ENCODE assay signal across 1 cellular context in the genomic region with DNA sequence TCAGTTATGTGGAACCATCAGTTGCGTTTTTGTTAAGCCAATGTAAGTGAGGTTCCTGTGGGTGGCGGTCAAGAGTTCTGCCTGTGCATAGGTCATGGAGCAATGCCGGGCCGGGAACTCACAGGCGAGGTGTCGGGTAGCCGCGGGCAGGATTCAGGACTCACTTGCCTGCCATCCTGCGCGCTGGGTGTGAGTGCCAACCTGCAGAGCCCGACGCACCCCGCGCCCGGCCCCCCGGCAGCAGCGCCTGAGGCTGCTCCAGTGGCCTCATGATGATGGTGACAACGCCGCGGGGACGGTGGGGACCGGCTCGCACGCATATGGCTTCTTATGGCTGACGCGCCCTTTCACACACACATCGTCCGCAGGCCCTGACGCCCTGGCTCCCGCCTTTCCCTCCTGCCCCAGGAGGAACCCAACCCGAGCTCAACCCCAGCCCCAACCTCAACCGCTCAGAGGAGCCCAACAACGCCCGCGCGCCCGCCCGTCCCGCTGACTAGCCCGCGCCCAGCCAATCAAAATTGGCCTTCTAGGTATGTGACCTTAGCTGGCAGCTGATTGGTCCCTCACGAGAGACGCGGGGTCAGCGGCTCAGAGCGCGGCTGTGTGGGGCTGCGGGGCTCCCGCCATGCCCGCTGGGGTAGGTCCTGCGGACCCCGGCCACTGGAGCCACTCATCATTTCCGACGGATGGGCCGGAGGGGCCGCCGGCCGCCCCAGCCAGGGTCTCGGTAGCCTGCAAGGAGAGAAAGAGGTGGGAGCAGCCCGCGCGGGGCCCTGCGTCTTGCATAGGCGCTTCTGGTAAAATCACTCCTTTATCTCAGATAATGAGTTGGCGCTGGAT.
TF ChIP-seq lines count a peak whose summit lies in the region.

A gene with protein sequence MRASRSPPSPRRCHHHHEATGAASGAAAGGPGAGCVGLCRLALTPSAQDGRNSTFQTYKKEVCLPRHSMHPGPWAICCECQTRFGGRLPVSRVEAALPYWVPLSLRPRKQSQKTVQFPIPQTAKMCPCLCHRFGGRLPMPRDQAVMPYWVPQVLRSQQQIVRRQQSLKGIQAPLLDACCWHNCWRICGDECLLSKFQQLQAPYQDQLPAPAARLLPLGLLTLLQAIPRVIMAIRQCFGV (minus strand): TSS at position 470 of the 843 bp plus-strand sequence. CDS start 150 bp downstream, at position 320.

TF ChIP-seq in HepG2, 621 proteins besides CTCF, POLR2A, EP300 and RAD21 (continued from another document and continues in another):
- TF ChIP-seq, protein P1, sequence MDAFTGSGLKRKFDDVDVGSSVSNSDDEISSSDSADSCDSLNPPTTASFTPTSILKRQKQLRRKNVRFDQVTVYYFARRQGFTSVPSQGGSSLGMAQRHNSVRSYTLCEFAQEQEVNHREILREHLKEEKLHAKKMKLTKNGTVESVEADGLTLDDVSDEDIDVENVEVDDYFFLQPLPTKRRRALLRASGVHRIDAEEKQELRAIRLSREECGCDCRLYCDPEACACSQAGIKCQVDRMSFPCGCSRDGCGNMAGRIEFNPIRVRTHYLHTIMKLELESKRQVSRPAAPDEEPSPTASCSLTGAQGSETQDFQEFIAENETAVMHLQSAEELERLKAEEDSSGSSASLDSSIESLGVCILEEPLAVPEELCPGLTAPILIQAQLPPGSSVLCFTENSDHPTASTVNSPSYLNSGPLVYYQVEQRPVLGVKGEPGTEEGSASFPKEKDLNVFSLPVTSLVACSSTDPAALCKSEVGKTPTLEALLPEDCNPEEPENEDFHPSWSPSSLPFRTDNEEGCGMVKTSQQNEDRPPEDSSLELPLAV (CRISPR knock-in tag; conservative IDR thresholded peaks at IDR 0.05; ENCODE audit: low read depth), result no peak
- peak; percentile 88 for TF ChIP-seq MXD4 (CRISPR knock-in tag; IDR thresholded peaks at IDR 0.05)
- peak; percentile 84; the same call in 1 of the 2 replicates for TF ChIP-seq ZFP41 (CRISPR knock-in tag; IDR thresholded peaks at IDR 0.05; ENCODE audit: borderline replicate concordance)
- TF ChIP-seq MTF1 (CRISPR knock-in tag; IDR thresholded peaks at IDR 0.05), result no peak
- TF ChIP-seq, protein P2, sequence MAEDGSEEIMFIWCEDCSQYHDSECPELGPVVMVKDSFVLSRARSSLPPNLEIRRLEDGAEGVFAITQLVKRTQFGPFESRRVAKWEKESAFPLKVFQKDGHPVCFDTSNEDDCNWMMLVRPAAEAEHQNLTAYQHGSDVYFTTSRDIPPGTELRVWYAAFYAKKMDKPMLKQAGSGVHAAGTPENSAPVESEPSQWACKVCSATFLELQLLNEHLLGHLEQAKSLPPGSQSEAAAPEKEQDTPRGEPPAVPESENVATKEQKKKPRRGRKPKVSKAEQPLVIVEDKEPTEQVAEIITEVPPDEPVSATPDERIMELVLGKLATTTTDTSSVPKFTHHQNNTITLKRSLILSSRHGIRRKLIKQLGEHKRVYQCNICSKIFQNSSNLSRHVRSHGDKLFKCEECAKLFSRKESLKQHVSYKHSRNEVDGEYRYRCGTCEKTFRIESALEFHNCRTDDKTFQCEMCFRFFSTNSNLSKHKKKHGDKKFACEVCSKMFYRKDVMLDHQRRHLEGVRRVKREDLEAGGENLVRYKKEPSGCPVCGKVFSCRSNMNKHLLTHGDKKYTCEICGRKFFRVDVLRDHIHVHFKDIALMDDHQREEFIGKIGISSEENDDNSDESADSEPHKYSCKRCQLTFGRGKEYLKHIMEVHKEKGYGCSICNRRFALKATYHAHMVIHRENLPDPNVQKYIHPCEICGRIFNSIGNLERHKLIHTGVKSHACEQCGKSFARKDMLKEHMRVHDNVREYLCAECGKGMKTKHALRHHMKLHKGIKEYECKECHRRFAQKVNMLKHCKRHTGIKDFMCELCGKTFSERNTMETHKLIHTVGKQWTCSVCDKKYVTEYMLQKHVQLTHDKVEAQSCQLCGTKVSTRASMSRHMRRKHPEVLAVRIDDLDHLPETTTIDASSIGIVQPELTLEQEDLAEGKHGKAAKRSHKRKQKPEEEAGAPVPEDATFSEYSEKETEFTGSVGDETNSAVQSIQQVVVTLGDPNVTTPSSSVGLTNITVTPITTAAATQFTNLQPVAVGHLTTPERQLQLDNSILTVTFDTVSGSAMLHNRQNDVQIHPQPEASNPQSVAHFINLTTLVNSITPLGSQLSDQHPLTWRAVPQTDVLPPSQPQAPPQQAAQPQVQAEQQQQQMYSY (CRISPR knock-in tag; IDR thresholded peaks at IDR 0.05), result peak; percentile 28; the same call in 1 of the 2 replicates
- peak; percentile 87 for TF ChIP-seq ZNF598 (CRISPR knock-in tag; IDR thresholded peaks at IDR 0.05; ENCODE audit: borderline replicate concordance)
- TF ChIP-seq YEATS4 (CRISPR knock-in tag; IDR thresholded peaks at IDR 0.05; ENCODE audit: borderline replicate concordance), result peak; percentile 95
- peak; percentile 6; the same call in 1 of the 2 replicates for TF ChIP-seq ERF (CRISPR knock-in tag; IDR thresholded peaks at IDR 0.05)
- TF ChIP-seq KLF9 (CRISPR knock-in tag; IDR thresholded peaks at IDR 0.05; ENCODE audit: low read depth), result 0 out of 2 replicates have a peak, but pooled peaks have one; percentile 21
- TF ChIP-seq, protein P3, sequence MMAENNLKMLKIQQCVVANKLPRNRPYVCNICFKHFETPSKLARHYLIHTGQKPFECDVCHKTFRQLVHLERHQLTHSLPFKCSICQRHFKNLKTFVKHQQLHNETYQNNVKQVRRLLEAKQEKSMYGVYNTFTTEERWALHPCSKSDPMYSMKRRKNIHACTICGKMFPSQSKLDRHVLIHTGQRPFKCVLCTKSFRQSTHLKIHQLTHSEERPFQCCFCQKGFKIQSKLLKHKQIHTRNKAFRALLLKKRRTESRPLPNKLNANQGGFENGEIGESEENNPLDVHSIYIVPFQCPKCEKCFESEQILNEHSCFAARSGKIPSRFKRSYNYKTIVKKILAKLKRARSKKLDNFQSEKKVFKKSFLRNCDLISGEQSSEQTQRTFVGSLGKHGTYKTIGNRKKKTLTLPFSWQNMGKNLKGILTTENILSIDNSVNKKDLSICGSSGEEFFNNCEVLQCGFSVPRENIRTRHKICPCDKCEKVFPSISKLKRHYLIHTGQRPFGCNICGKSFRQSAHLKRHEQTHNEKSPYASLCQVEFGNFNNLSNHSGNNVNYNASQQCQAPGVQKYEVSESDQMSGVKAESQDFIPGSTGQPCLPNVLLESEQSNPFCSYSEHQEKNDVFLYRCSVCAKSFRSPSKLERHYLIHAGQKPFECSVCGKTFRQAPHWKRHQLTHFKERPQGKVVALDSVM (CRISPR knock-in tag; IDR thresholded peaks at IDR 0.05), result no peak; the same call in 1 of the 2 replicates
- peak; percentile 10; the same call in 1 of the 2 replicates for TF ChIP-seq HNF4G (IDR thresholded peaks at IDR 0.05; ENCODE audit: borderline replicate concordance, low read depth, low read length)
- TF ChIP-seq HNF4G (CRISPR knock-in tag; IDR thresholded peaks at IDR 0.05; ENCODE audit: borderline replicate concordance, low read depth), result no peak
- peak; percentile 90 for TF ChIP-seq AKAP8 (CRISPR knock-in tag; IDR thresholded peaks at IDR 0.05)
- TF ChIP-seq ZSCAN31 (CRISPR knock-in tag; IDR thresholded peaks at IDR 0.05; ENCODE audit: low read depth), result peak; percentile 83
- peak; percentile 69; the same call in 1 of the 2 replicates for TF ChIP-seq MTA1 (CRISPR knock-in tag; IDR thresholded peaks at IDR 0.05; ENCODE audit: borderline replicate concordance)
- TF ChIP-seq ELF4 (CRISPR knock-in tag; IDR thresholded peaks at IDR 0.05; ENCODE audit: borderline replicate concordance), result no peak
- peak; percentile 26 for TF ChIP-seq RARA (CRISPR knock-in tag; IDR thresholded peaks at IDR 0.05)
- TF ChIP-seq ZMYM4 (CRISPR knock-in tag; IDR thresholded peaks at IDR 0.05), result peak; percentile 20; the same call in 1 of the 2 replicates
- TF ChIP-seq ZNF260 (CRISPR knock-in tag; IDR thresholded peaks at IDR 0.05; ENCODE audit: borderline replicate concordance, low read depth), result no peak
- TF ChIP-seq, protein P4, sequence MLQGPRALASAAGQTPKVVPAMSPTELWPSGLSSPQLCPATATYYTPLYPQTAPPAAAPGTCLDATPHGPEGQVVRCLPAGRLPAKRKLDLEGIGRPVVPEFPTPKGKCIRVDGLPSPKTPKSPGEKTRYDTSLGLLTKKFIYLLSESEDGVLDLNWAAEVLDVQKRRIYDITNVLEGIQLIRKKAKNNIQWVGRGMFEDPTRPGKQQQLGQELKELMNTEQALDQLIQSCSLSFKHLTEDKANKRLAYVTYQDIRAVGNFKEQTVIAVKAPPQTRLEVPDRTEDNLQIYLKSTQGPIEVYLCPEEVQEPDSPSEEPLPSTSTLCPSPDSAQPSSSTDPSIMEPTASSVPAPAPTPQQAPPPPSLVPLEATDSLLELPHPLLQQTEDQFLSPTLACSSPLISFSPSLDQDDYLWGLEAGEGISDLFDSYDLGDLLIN (CRISPR knock-in tag; IDR thresholded peaks at IDR 0.05; ENCODE audit: borderline replicate concordance), result peak; percentile 88; the same call in 1 of the 2 replicates
- TF ChIP-seq KAT7 (CRISPR knock-in tag; IDR thresholded peaks at IDR 0.05; ENCODE audit: borderline replicate concordance), result no peak; the same call in 1 of the 2 replicates
- peak; percentile 54; the same call in 1 of the 2 replicates for TF ChIP-seq ZNF552 (CRISPR knock-in tag; IDR thresholded peaks at IDR 0.05; ENCODE audit: borderline replicate concordance)
- TF ChIP-seq, protein P5, sequence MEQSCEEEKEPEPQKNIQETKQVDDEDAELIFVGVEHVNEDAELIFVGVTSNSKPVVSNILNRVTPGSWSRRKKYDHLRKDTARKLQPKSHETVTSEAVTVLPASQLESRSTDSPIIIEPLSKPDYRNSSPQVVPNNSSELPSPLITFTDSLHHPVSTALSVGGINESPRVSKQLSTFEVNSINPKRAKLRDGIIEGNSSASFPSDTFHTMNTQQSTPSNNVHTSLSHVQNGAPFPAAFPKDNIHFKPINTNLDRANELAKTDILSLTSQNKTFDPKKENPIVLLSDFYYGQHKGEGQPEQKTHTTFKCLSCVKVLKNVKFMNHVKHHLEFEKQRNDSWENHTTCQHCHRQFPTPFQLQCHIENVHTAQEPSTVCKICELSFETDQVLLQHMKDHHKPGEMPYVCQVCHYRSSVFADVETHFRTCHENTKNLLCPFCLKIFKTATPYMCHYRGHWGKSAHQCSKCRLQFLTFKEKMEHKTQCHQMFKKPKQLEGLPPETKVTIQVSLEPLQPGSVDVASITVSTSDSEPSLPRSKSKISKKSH (CRISPR knock-in tag; IDR thresholded peaks at IDR 0.05; ENCODE audit: borderline replicate concordance), result peak; percentile 96
- peak; percentile 61 for TF ChIP-seq MED13 (CRISPR knock-in tag; IDR thresholded peaks at IDR 0.05)
- no peak for TF ChIP-seq GABPA (IDR thresholded peaks at IDR 0.05; ENCODE audit: low read depth, low read length)
- TF ChIP-seq GABPA (CRISPR knock-in tag; IDR thresholded peaks at IDR 0.05; ENCODE audit: low read depth), result peak; percentile 23; the same call in 1 of the 2 replicates
- peak; percentile 31 for TF ChIP-seq TEAD3 (CRISPR knock-in tag; optimal IDR thresholded peaks at IDR 0.05; ENCODE audit: borderline replicate concordance)
- peak; percentile 74; the same call in 1 of the 2 replicates for TF ChIP-seq ZNF510 (CRISPR knock-in tag; IDR thresholded peaks at IDR 0.05; ENCODE audit: low read depth)
- peak; percentile 91 for TF ChIP-seq ZNF792 (CRISPR knock-in tag; IDR thresholded peaks at IDR 0.05)
- peak; percentile 49; the same call in 1 of the 2 replicates for TF ChIP-seq ZNF124 (CRISPR knock-in tag; IDR thresholded peaks at IDR 0.05)
- no peak for TF ChIP-seq PLRG1 (conservative IDR thresholded peaks at IDR 0.05)
- peak; percentile 33 for TF ChIP-seq ZBTB21 (CRISPR knock-in tag; IDR thresholded peaks at IDR 0.05)
- TF ChIP-seq SP5 (CRISPR knock-in tag; IDR thresholded peaks at IDR 0.05; ENCODE audit: borderline replicate concordance, low read depth), result peak; percentile 45; the same call in 1 of the 2 replicates
- TF ChIP-seq GATAD2A (CRISPR knock-in tag; IDR thresholded peaks at IDR 0.05), result peak; percentile 36; the same call in 1 of the 2 replicates
- TF ChIP-seq RBFOX2 (IDR thresholded peaks at IDR 0.05; ENCODE audit: low read depth, low read length), result peak; percentile 98
- TF ChIP-seq ZNF430 (CRISPR knock-in tag; IDR thresholded peaks at IDR 0.05), result peak; percentile 93; the same call in 1 of the 2 replicates
- no peak for TF ChIP-seq ATF7 (IDR thresholded peaks at IDR 0.05)
- peak; percentile 47 for TF ChIP-seq ATF7 (CRISPR knock-in tag; IDR thresholded peaks at IDR 0.05)
- TF ChIP-seq ZNF20 (CRISPR knock-in tag; IDR thresholded peaks at IDR 0.05), result peak; percentile 31; the same call in 1 of the 2 replicates
- TF ChIP-seq, protein P6, sequence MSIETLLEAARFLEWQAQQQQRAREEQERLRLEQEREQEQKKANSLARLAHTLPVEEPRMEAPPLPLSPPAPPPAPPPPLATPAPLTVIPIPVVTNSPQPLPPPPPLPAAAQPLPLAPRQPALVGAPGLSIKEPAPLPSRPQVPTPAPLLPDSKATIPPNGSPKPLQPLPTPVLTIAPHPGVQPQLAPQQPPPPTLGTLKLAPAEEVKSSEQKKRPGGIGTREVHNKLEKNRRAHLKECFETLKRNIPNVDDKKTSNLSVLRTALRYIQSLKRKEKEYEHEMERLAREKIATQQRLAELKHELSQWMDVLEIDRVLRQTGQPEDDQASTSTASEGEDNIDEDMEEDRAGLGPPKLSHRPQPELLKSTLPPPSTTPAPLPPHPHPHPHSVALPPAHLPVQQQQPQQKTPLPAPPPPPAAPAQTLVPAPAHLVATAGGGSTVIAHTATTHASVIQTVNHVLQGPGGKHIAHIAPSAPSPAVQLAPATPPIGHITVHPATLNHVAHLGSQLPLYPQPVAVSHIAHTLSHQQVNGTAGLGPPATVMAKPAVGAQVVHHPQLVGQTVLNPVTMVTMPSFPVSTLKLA (IDR thresholded peaks at IDR 0.05), result no peak
- TF ChIP-seq POLR2AphosphoS5 (IDR thresholded peaks at IDR 0.05; ENCODE audit: low read depth, low read length), result peak; percentile 89
- TF ChIP-seq ZBTB3 (CRISPR knock-in tag; IDR thresholded peaks at IDR 0.05; ENCODE audit: borderline replicate concordance, low read depth), result peak; percentile 73; the same call in 1 of the 2 replicates
- TF ChIP-seq ZNF629 (CRISPR knock-in tag; conservative IDR thresholded peaks at IDR 0.05), result peak; percentile 39; the same call in 1 of the 2 replicates
- peak; percentile 35; the same call in 1 of the 2 replicates for TF ChIP-seq ELF3 (CRISPR knock-in tag; IDR thresholded peaks at IDR 0.05)
- no peak for TF ChIP-seq NFIB (CRISPR knock-in tag; IDR thresholded peaks at IDR 0.05; ENCODE audit: borderline replicate concordance)
- 0 out of 2 replicates have a peak, but pooled peaks have one; percentile 2 for TF ChIP-seq SP2 (CRISPR knock-in tag; IDR thresholded peaks at IDR 0.05)
- TF ChIP-seq ZNF746 (CRISPR knock-in tag; IDR thresholded peaks at IDR 0.05), result 0 out of 2 replicates have a peak, but pooled peaks have one; percentile 39
- TF ChIP-seq ZKSCAN8 (CRISPR knock-in tag; IDR thresholded peaks at IDR 0.05; ENCODE audit: borderline replicate concordance), result no peak
- 0 out of 2 replicates have a peak, but pooled peaks have one; percentile 78 for TF ChIP-seq PCBP1 (IDR thresholded peaks at IDR 0.05; ENCODE audit: borderline replicate concordance, low read depth, low read length)
- TF ChIP-seq GFI1 (CRISPR knock-in tag; IDR thresholded peaks at IDR 0.05; ENCODE audit: borderline replicate concordance), result peak; percentile 27; the same call in 1 of the 2 replicates
- 0 out of 2 replicates have a peak, but pooled peaks have one; percentile 6 for TF ChIP-seq HES4 (CRISPR knock-in tag; IDR thresholded peaks at IDR 0.05; ENCODE audit: borderline replicate concordance)
- peak; percentile 93 for TF ChIP-seq GATAD1 (CRISPR knock-in tag; IDR thresholded peaks at IDR 0.05)
- TF ChIP-seq ZNF10 (CRISPR knock-in tag; IDR thresholded peaks at IDR 0.05; ENCODE audit: borderline replicate concordance, low read depth), result no peak
- TF ChIP-seq ZNF282 (IDR thresholded peaks at IDR 0.05; ENCODE audit: partially characterized antibody), result no peak
